Comparison of ENCODE assay signal across 1 cellular context in genomic region chr14:73462078-73462715, GRCh38.
TF ChIP-seq lines count a peak whose summit lies in the region.

No MANE protein-coding gene starts in this region.

TF ChIP-seq in K562, 482 proteins besides CTCF, POLR2A, EP300 and RAD21 (continued from another document and continues in another):
- TF ChIP-seq HDAC1 (IDR thresholded peaks at IDR 0.05) (peak in 1 of 2 experiments; percentile 68; a peak in 2 of 4 replicates), FIP1L1 (IDR thresholded peaks at IDR 0.05; ENCODE audit: low read depth, low read length, poor library complexity, severe bottlenecking) (no peak), SUPT5H (IDR thresholded peaks at IDR 0.05) (no peak), ARID3A (IDR thresholded peaks at IDR 0.05; ENCODE audit: borderline replicate concordance, low read depth, low read length) (0 out of 2 replicates have a peak, but pooled peaks have one; percentile 11), HCFC1 (IDR thresholded peaks at IDR 0.05; ENCODE audit: low read depth, low read length) (no peak), NKRF (IDR thresholded peaks at IDR 0.05; ENCODE audit: borderline replicate concordance) (no peak), ZNF76 (CRISPR knock-in tag; IDR thresholded peaks at IDR 0.05; ENCODE audit: borderline replicate concordance) (no peak), NBN (IDR thresholded peaks at IDR 0.05; ENCODE audit: low read depth) (0 out of 2 replicates have a peak, but pooled peaks have one; percentile 54), EHMT2 (IDR thresholded peaks at IDR 0.05) (no peak), ZNF551 (CRISPR knock-in tag; IDR thresholded peaks at IDR 0.05) (no peak), ZNF740 (CRISPR knock-in tag; IDR thresholded peaks at IDR 0.05) (no peak), ZNF740 (tag; IDR thresholded peaks at IDR 0.05) (no peak), ZEB2 (IDR thresholded peaks at IDR 0.05) (peak; percentile 76; the same call in 1 of the 2 replicates), ZNF511 (CRISPR knock-in tag; IDR thresholded peaks at IDR 0.05) (no peak), POU5F1 (IDR thresholded peaks at IDR 0.05; ENCODE audit: borderline replicate concordance, low read depth, low read length, partially characterized antibody) (no peak), SMARCA4 (IDR thresholded peaks at IDR 0.05) (peak; percentile 81), MEIS2 (IDR thresholded peaks at IDR 0.05; ENCODE audit: partially characterized antibody) (no peak), ZNF57 (CRISPR knock-in tag; IDR thresholded peaks at IDR 0.05) (no peak), GTF2F1 (IDR thresholded peaks at IDR 0.05; ENCODE audit: low read depth, low read length) (no peak), C11orf30 (IDR thresholded peaks at IDR 0.05; ENCODE audit: low read depth) (peak; percentile 36; the same call in 1 of the 2 replicates), TFAP4 (CRISPR knock-in tag; IDR thresholded peaks at IDR 0.05; ENCODE audit: borderline replicate concordance) (no peak), SNAPC5 (CRISPR knock-in tag; IDR thresholded peaks at IDR 0.05) (no peak), SMARCE1 (IDR thresholded peaks at IDR 0.05) (peak; percentile 57; the same call in 1 of the 2 replicates), ZNF165 (CRISPR knock-in tag; IDR thresholded peaks at IDR 0.05; ENCODE audit: borderline replicate concordance) (no peak), CHD4 (IDR thresholded peaks at IDR 0.05; ENCODE audit: insufficient read depth, insufficient replicate concordance, low read depth, low read length, poor library complexity, severe bottlenecking) (no peak), NFE2 (IDR thresholded peaks at IDR 0.05; ENCODE audit: low read depth) (no peak), RFX5 (IDR thresholded peaks at IDR 0.05; ENCODE audit: low read depth, low read length) (no peak), RNF219 (CRISPR knock-in tag; IDR thresholded peaks at IDR 0.05) (no peak), MEF2D (tag; conservative IDR thresholded peaks at IDR 0.05; ENCODE audit: low read depth) (no peak), ARID2 (IDR thresholded peaks at IDR 0.05) (no peak), KLF10 (CRISPR knock-in tag; IDR thresholded peaks at IDR 0.05) (no peak), CAMTA2 (CRISPR knock-in tag; conservative IDR thresholded peaks at IDR 0.05) (no peak), NCOA1 (IDR thresholded peaks at IDR 0.05; ENCODE audit: low read depth) (no peak), ESRRB (CRISPR knock-in tag; IDR thresholded peaks at IDR 0.05; ENCODE audit: borderline replicate concordance) (no peak), REST (CRISPR knock-in tag; IDR thresholded peaks at IDR 0.05; ENCODE audit: low read depth) (no peak), SP2 (IDR thresholded peaks at IDR 0.05; ENCODE audit: extremely low read depth, low read depth, low read length, poor library complexity, severe bottlenecking) (no peak), SRSF7 (optimal IDR thresholded peaks at IDR 0.05; ENCODE audit: low read depth, low read length) (no peak), PBX2 (CRISPR knock-in tag; IDR thresholded peaks at IDR 0.05; ENCODE audit: low read depth) (no peak), PBX2 (tag; conservative IDR thresholded peaks at IDR 0.05; ENCODE audit: low read depth) (0 out of 2 replicates have a peak, but pooled peaks have one; percentile 10), ATF3 (IDR thresholded peaks at IDR 0.05) (0 out of 2 replicates have a peak, but pooled peaks have one; percentile 10), ATF3 (CRISPR knock-in tag; conservative IDR thresholded peaks at IDR 0.05) (no peak), NR0B1 (IDR thresholded peaks at IDR 0.05; ENCODE audit: partially characterized antibody) (no peak), OTX1 (CRISPR knock-in tag; IDR thresholded peaks at IDR 0.05) (no peak), PKNOX1 (IDR thresholded peaks at IDR 0.05) (peak; percentile 58), PTRF (tag; IDR thresholded peaks at IDR 0.05) (no peak)
